Comparison of ENCODE assay signal across 1 cellular context in the genomic region with DNA sequence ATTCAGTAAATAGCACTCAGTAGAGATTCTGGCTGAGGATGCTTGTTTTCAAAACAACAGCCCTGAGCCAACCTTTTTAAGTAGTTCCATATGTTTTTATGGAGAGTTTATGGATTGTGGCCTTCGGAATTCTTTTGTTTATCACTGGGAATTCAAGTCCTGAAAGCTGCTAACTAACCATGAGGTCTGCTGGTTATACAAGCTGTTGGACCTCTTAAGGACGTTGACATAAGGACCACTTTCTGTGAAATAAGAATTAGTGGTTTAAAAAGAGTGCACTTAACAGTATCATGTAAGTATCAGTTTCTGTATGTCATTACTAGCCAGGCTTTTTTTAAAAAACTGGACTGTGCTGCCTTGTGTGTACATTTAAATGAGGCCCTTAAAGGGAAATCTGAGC.
TF ChIP-seq lines count a peak whose summit lies in the region.

No MANE protein-coding gene starts in this region.

TF ChIP-seq in GM23338, 12 proteins besides CTCF, POLR2A, EP300 and RAD21 (continued from another document):
- TF ChIP-seq, protein P1, sequence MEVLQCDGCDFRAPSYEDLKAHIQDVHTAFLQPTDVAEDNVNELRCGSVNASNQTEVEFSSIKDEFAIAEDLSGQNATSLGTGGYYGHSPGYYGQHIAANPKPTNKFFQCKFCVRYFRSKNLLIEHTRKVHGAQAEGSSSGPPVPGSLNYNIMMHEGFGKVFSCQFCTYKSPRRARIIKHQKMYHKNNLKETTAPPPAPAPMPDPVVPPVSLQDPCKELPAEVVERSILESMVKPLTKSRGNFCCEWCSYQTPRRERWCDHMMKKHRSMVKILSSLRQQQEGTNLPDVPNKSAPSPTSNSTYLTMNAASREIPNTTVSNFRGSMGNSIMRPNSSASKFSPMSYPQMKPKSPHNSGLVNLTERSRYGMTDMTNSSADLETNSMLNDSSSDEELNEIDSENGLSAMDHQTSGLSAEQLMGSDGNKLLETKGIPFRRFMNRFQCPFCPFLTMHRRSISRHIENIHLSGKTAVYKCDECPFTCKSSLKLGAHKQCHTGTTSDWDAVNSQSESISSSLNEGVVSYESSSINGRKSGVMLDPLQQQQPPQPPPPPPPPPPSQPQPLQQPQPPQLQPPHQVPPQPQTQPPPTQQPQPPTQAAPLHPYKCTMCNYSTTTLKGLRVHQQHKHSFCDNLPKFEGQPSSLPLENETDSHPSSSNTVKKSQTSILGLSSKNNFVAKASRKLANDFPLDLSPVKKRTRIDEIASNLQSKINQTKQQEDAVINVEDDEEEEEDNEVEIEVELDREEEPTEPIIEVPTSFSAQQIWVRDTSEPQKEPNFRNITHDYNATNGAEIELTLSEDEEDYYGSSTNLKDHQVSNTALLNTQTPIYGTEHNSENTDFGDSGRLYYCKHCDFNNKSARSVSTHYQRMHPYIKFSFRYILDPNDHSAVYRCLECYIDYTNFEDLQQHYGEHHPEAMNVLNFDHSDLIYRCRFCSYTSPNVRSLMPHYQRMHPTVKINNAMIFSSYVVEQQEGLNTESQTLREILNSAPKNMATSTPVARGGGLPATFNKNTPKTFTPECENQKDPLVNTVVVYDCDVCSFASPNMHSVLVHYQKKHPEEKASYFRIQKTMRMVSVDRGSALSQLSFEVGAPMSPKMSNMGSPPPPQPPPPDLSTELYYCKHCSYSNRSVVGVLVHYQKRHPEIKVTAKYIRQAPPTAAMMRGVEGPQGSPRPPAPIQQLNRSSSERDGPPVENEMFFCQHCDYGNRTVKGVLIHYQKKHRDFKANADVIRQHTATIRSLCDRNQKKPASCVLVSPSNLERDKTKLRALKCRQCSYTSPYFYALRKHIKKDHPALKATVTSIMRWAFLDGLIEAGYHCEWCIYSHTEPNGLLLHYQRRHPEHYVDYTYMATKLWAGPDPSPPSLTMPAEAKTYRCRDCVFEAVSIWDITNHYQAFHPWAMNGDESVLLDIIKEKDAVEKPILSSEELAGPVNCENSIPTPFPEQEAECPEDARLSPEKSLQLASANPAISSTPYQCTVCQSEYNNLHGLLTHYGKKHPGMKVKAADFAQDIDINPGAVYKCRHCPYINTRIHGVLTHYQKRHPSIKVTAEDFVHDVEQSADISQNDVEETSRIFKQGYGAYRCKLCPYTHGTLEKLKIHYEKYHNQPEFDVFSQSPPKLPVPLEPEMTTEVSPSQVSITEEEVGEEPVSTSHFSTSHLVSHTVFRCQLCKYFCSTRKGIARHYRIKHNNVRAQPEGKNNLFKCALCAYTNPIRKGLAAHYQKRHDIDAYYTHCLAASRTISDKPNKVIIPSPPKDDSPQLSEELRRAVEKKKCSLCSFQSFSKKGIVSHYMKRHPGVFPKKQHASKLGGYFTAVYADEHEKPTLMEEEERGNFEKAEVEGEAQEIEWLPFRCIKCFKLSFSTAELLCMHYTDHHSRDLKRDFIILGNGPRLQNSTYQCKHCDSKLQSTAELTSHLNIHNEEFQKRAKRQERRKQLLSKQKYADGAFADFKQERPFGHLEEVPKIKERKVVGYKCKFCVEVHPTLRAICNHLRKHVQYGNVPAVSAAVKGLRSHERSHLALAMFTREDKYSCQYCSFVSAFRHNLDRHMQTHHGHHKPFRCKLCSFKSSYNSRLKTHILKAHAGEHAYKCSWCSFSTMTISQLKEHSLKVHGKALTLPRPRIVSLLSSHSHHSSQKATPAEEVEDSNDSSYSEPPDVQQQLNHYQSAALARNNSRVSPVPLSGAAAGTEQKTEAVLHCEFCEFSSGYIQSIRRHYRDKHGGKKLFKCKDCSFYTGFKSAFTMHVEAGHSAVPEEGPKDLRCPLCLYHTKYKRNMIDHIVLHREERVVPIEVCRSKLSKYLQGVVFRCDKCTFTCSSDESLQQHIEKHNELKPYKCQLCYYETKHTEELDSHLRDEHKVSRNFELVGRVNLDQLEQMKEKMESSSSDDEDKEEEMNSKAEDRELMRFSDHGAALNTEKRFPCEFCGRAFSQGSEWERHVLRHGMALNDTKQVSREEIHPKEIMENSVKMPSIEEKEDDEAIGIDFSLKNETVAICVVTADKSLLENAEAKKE (CRISPR knock-in tag; IDR thresholded peaks at IDR 0.05): no peak
- TF ChIP-seq, protein P2, sequence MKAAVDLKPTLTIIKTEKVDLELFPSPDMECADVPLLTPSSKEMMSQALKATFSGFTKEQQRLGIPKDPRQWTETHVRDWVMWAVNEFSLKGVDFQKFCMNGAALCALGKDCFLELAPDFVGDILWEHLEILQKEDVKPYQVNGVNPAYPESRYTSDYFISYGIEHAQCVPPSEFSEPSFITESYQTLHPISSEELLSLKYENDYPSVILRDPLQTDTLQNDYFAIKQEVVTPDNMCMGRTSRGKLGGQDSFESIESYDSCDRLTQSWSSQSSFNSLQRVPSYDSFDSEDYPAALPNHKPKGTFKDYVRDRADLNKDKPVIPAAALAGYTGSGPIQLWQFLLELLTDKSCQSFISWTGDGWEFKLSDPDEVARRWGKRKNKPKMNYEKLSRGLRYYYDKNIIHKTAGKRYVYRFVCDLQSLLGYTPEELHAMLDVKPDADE (IDR thresholded peaks at IDR 0.05): no peak
- no peak for TF ChIP-seq EZH2phosphoT487 (IDR thresholded peaks at IDR 0.05; ENCODE audit: unreplicated experiment)
- TF ChIP-seq NANOG (IDR thresholded peaks at IDR 0.05; ENCODE audit: borderline replicate concordance): no peak
TF ChIP-seq in GM23338: peak in this region for 0.
